Comparison of ENCODE assay signal across 8 cellular contexts in the genomic region with DNA sequence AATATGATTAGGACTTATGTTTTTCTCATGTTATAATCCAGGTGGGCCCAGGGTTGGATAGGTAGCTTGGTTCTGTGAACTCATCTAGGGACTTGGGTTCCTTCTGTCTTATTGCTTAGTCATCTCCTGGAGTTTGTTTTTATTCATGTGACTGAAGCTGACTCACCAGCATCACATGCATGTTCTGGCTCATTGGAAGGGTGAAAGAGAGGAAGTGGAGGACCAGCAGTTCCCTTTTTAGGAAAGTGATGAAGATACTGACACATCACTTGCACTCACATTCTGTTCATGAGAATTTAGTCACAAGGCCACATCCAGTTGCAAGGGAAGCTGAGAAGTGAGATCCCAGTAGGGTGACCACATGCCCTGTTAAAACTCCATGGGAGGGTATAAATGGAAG.
DNase-seq lines count a peak whose midpoint lies in the region; ATAC-seq, FAIRE-seq and TF ChIP-seq lines count a peak whose summit lies in the region.
"Not testable (repeated sequence)": the region's sequence is repeated elsewhere in the genome, so short reads cannot be mapped to it uniquely, and the experiment has no call there.

No MANE protein-coding gene starts in this region.

- not testable (repeated sequence) for H3K4me3 Mint-ChIP-seq in T-helper 17 cell; naive thymus-derived CD4-positive, alpha-beta T cell

- not testable (repeated sequence) for H3K4me2 ChIP-seq in K562 (ENCODE audit: insufficient read depth, low read length)

- not testable (repeated sequence) for H3K27ac Mint-ChIP-seq in T-helper 17 cell; naive thymus-derived CD4-positive, alpha-beta T cell

- H3K9me3 Mint-ChIP-seq in naive thymus-derived CD4-positive, alpha-beta T cell = not testable (repeated sequence)

- H3K9ac ChIP-seq in K562 (ENCODE audit: insufficient read depth in 1 of 2, low read depth in 2 of 2, low read length in 2 of 2) = not testable (repeated sequence)

- POLR2A ChIA-PET in K562 (lab: Yijun Ruan, JAX); naive thymus-derived CD4-positive, alpha-beta T cell (lab: Charles Lee): not testable (repeated sequence)

- not testable (repeated sequence) for H3K36me3 ChIP-seq in K562 (ENCODE audit: control insufficient read depth, insufficient read depth, low read length); heart right ventricle; naive thymus-derived CD4-positive, alpha-beta T cell (ENCODE audit: control insufficient read depth in 2 of 3, insufficient read depth in 3 of 3, low read length in 3 of 3); upper lobe of right lung

- not testable (repeated sequence) for H3K27me3 ChIP-seq in K562 (ENCODE audit: control insufficient read depth in 2 of 2, insufficient read depth in 2 of 2, low read length in 2 of 2); heart right ventricle; naive thymus-derived CD4-positive, alpha-beta T cell (ENCODE audit: control insufficient read depth in 2 of 2, insufficient read depth in 2 of 2, low read length in 2 of 2); upper lobe of right lung

- not testable (repeated sequence) for TF ChIP-seq POLR2A in K562 (conservative IDR thresholded peaks at IDR 0.05)

- H3K27ac ChIP-seq in K562 (ENCODE audit: extremely low read depth, low read depth, low read length); heart right ventricle; naive thymus-derived CD4-positive, alpha-beta T cell (ENCODE audit: low read depth, low read length); upper lobe of right lung: not testable (repeated sequence)

- ATAC-seq in GM18520 (IDR thresholded peaks at IDR 0.05; ENCODE audit: unreplicated experiment) (peak; percentile 45), GM21825 (IDR thresholded peaks at IDR 0.05; ENCODE audit: unreplicated experiment) (peak; percentile 64), HG03460 (IDR thresholded peaks at IDR 0.05; ENCODE audit: unreplicated experiment) (peak; percentile 69), T-helper 17 cell (peak; percentile 55), K562 (peak; percentile 84), heart right ventricle (peak; percentile 57 to 83 (median 80)), upper lobe of right lung (peak; percentile 93)
- ATAC-seq in naive thymus-derived CD4-positive, alpha-beta T cell = peak; percentile 84

- H3K4me3 ChIP-seq in K562; heart right ventricle; naive thymus-derived CD4-positive, alpha-beta T cell (ENCODE audit: low read length); upper lobe of right lung: not testable (repeated sequence)

- DNase-seq in T-helper 17 cell; K562 (ENCODE audit: extremely low read depth in 1 of 4, low spot score in 3 of 4); heart right ventricle; naive thymus-derived CD4-positive, alpha-beta T cell; upper lobe of right lung: not testable (repeated sequence)

- TF ChIP-seq RAD21 in K562 (CRISPR knock-in tag; conservative IDR thresholded peaks at IDR 0.05 in 1 of 2, IDR thresholded peaks at IDR 0.05 in 1 of 2) = not testable (repeated sequence)

- not testable (repeated sequence) for BruUV-seq in K562 (replicated peaks; lab: Mats Ljungman, UMichigan)

- H3K79me2 ChIP-seq in K562 (ENCODE audit: control insufficient read depth, insufficient read depth, low read length) = not testable (repeated sequence)

- in situ Hi-C loops in K562 (cut with MboI) = not testable (repeated sequence)

- not testable (repeated sequence) for H3K9me1 ChIP-seq in K562 (ENCODE audit: control insufficient read depth, insufficient read depth, low read length)

- not testable (repeated sequence) for TF ChIP-seq CTCF in K562 (IDR thresholded peaks at IDR 0.05 in 2 of 3, conservative IDR thresholded peaks at IDR 0.05 in 1 of 3; ENCODE audit: insufficient read depth in 2 of 3, low read depth in 1 of 3, low read length in 3 of 3); heart right ventricle (IDR thresholded peaks at IDR 0.05); upper lobe of right lung (IDR thresholded peaks at IDR 0.05)

- H3K4me1 ChIP-seq in K562 (replicated peaks in 1 of 2; ENCODE audit: control insufficient read depth in 2 of 2, insufficient read depth in 2 of 2, low read length in 2 of 2); heart right ventricle; naive thymus-derived CD4-positive, alpha-beta T cell (ENCODE audit: control insufficient read depth in 2 of 2, insufficient read depth in 2 of 2, low read length in 2 of 2); upper lobe of right lung: not testable (repeated sequence)

- not testable (repeated sequence) for TF ChIP-seq EP300 in K562 (IDR thresholded peaks at IDR 0.05; ENCODE audit: low read length)

- H3K27me3 Mint-ChIP-seq in T-helper 17 cell; naive thymus-derived CD4-positive, alpha-beta T cell: not testable (repeated sequence)

- H3K4me1 Mint-ChIP-seq in T-helper 17 cell; naive thymus-derived CD4-positive, alpha-beta T cell: not testable (repeated sequence)

- not testable (repeated sequence) for H3K36me3 Mint-ChIP-seq in T-helper 17 cell (ENCODE audit: low read depth); naive thymus-derived CD4-positive, alpha-beta T cell

- not testable (repeated sequence) for H2AFZ ChIP-seq in K562 (ENCODE audit: low read depth, low read length)

- intact Hi-C loops in K562 (cut with micrococcal nuclease); heart right ventricle (cut with DNase I); naive thymus-derived CD4-positive, alpha-beta T cell (cut with micrococcal nuclease); upper lobe of right lung (cut with DNase I): not testable (repeated sequence)

- not testable (repeated sequence) for H4K20me1 ChIP-seq in K562 (replicated peaks; ENCODE audit: control insufficient read depth, insufficient read depth, low read length)

- FAIRE-seq in K562 (lab: Jason Lieb, UNC) = peak; percentile 84

- CTCF ChIA-PET in K562 (lab: Yijun Ruan, JAX; ENCODE audit: low intra/inter-chr PET ratio); naive thymus-derived CD4-positive, alpha-beta T cell (lab: Charles Lee): not testable (repeated sequence)

- H3K9me3 ChIP-seq in T-helper 17 cell (ENCODE audit: control insufficient read depth, low read length, poor library complexity, severe bottlenecking); K562 (replicated peaks; ENCODE audit: control insufficient read depth, insufficient read depth, low read depth, low read length); heart right ventricle; naive thymus-derived CD4-positive, alpha-beta T cell (ENCODE audit: control insufficient read depth in 2 of 3, low read length in 3 of 3); upper lobe of right lung: not testable (repeated sequence)

TF ChIP-seq in K562, 482 proteins besides CTCF, POLR2A, EP300 and RAD21:
- peak; percentile 6; the same call in 1 of the 2 replicates for TF ChIP-seq MAFF (IDR thresholded peaks at IDR 0.05; ENCODE audit: low read length)
- peak; percentile 42; the same call in 1 of the 2 replicates for TF ChIP-seq FOSL1 (tag; conservative IDR thresholded peaks at IDR 0.05)
- peak; percentile 67 for TF ChIP-seq NFE2 (IDR thresholded peaks at IDR 0.05; ENCODE audit: low read depth)
